1 cellular context compared by ENCODE assay signal in the genomic region with DNA sequence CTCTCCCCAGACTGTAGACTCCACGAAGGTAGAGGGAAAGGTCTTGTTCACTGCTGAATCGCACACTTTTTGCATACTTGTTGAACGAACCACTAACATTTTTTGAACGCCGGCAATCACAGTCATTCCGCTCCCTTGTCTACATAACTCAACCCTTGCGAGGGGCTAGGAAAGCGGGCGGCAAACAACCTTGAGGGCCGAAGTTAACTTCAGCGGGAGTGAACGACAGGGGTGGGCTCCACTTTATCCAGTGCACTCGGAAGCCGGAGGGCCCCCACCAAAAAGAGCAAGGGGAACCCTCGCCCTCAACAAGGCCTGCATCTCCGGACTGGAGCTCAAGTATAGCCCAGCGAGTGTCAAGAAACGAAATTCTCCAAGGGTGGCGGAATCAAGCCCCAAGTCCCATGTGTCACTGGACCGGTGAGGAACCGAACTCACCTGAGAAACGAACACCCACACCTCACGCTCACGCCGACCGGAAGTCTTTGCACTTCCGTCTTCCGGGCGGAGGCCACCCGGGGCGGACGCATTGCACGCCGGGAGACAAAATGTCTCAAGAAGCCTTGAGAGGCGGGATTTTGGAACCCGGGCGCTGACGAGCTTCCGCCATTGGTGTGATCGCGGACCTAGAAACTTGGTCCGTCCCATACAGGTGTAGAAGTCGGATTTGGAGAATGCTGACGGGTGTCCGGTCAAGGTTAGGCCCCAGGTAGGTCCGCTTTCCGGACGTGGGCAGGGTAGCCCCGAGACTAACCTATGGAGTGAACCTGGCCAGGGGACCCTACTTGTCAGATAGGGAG.
TF ChIP-seq lines count a peak whose summit lies in the region.

A gene (minus strand): TSS at position 484 of the 800 bp plus-strand sequence. CDS start 1,644 bp downstream, outside the sequence.

TF ChIP-seq in K562, 482 proteins besides CTCF, POLR2A, EP300 and RAD21 (continued from another document):
- TF ChIP-seq, protein P1, sequence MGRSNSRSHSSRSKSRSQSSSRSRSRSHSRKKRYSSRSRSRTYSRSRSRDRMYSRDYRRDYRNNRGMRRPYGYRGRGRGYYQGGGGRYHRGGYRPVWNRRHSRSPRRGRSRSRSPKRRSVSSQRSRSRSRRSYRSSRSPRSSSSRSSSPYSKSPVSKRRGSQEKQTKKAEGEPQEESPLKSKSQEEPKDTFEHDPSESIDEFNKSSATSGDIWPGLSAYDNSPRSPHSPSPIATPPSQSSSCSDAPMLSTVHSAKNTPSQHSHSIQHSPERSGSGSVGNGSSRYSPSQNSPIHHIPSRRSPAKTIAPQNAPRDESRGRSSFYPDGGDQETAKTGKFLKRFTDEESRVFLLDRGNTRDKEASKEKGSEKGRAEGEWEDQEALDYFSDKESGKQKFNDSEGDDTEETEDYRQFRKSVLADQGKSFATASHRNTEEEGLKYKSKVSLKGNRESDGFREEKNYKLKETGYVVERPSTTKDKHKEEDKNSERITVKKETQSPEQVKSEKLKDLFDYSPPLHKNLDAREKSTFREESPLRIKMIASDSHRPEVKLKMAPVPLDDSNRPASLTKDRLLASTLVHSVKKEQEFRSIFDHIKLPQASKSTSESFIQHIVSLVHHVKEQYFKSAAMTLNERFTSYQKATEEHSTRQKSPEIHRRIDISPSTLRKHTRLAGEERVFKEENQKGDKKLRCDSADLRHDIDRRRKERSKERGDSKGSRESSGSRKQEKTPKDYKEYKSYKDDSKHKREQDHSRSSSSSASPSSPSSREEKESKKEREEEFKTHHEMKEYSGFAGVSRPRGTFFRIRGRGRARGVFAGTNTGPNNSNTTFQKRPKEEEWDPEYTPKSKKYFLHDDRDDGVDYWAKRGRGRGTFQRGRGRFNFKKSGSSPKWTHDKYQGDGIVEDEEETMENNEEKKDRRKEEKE (IDR thresholded peaks at IDR 0.05; ENCODE audit: borderline replicate concordance in 1 of 2, control insufficient read depth in 1 of 2, low read depth in 2 of 2, low read length in 1 of 2): no peak
- TF ChIP-seq ASH1L (IDR thresholded peaks at IDR 0.05; ENCODE audit: borderline replicate concordance, low read depth, partially characterized antibody) (peak; percentile 77), RBM14 (IDR thresholded peaks at IDR 0.05; ENCODE audit: borderline replicate concordance, insufficient read depth, low read depth, low read length) (no peak), DDX20 (tag; IDR thresholded peaks at IDR 0.05; ENCODE audit: low read depth) (no peak), TEAD1 (CRISPR knock-in tag; IDR thresholded peaks at IDR 0.05) (0 out of 4 replicates have a peak, but pooled peaks of 1 of the 2 experiments have one; percentile 44), ZBTB17 (CRISPR knock-in tag; IDR thresholded peaks at IDR 0.05) (0 out of 2 replicates have a peak, but pooled peaks have one; percentile 45), ARHGAP35 (IDR thresholded peaks at IDR 0.05; ENCODE audit: partially characterized antibody) (no peak), ZNF668 (CRISPR knock-in tag; IDR thresholded peaks at IDR 0.05) (no peak), CSDE1 (IDR thresholded peaks at IDR 0.05) (no peak), CEBPB (tag; IDR thresholded peaks at IDR 0.05) (0 out of 2 replicates have a peak, but pooled peaks have one; percentile 44), U2AF2 (optimal IDR thresholded peaks at IDR 0.05; ENCODE audit: low read depth, low read length) (no peak), ESRRA (IDR thresholded peaks at IDR 0.05; ENCODE audit: borderline replicate concordance, low read depth) (peak; percentile 58), RBM15 (IDR thresholded peaks at IDR 0.05; ENCODE audit: insufficient read depth, low read length) (no peak), MECOM (CRISPR knock-in tag; IDR thresholded peaks at IDR 0.05) (no peak), ZNF444 (CRISPR knock-in tag; IDR thresholded peaks at IDR 0.05) (no peak), MTA3 (IDR thresholded peaks at IDR 0.05; ENCODE audit: borderline replicate concordance) (no peak), ZNF146 (CRISPR knock-in tag; IDR thresholded peaks at IDR 0.05; ENCODE audit: unreplicated experiment) (no peak), JUND (IDR thresholded peaks at IDR 0.05; ENCODE audit: borderline replicate concordance, low read depth, low read length) (peak; percentile 31; the same call in 1 of the 2 replicates), JUND (tag; IDR thresholded peaks at IDR 0.05; ENCODE audit: borderline replicate concordance, low read depth, low read length) (peak; percentile 27; the same call in 1 of the 3 replicates), ZNF57 (CRISPR knock-in tag; IDR thresholded peaks at IDR 0.05) (no peak), ETS2 (tag; IDR thresholded peaks at IDR 0.05; ENCODE audit: borderline replicate concordance, poor library complexity, severe bottlenecking) (no peak), SNRNP70 (optimal IDR thresholded peaks at IDR 0.05; ENCODE audit: low read depth, low read length) (no peak), ZNF695 (CRISPR knock-in tag; IDR thresholded peaks at IDR 0.05) (no peak), NFE2L1 (tag; IDR thresholded peaks at IDR 0.05; ENCODE audit: borderline replicate concordance, low read depth) (no peak), MCM5 (IDR thresholded peaks at IDR 0.05; ENCODE audit: low read depth) (no peak), THRAP3 (IDR thresholded peaks at IDR 0.05; ENCODE audit: borderline replicate concordance) (no peak; the same call in 1 of the 2 replicates)
- TF ChIP-seq, protein P2, sequence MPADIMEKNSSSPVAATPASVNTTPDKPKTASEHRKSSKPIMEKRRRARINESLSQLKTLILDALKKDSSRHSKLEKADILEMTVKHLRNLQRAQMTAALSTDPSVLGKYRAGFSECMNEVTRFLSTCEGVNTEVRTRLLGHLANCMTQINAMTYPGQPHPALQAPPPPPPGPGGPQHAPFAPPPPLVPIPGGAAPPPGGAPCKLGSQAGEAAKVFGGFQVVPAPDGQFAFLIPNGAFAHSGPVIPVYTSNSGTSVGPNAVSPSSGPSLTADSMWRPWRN (IDR thresholded peaks at IDR 0.05; ENCODE audit: low read depth): no peak
- TF ChIP-seq, protein P3, sequence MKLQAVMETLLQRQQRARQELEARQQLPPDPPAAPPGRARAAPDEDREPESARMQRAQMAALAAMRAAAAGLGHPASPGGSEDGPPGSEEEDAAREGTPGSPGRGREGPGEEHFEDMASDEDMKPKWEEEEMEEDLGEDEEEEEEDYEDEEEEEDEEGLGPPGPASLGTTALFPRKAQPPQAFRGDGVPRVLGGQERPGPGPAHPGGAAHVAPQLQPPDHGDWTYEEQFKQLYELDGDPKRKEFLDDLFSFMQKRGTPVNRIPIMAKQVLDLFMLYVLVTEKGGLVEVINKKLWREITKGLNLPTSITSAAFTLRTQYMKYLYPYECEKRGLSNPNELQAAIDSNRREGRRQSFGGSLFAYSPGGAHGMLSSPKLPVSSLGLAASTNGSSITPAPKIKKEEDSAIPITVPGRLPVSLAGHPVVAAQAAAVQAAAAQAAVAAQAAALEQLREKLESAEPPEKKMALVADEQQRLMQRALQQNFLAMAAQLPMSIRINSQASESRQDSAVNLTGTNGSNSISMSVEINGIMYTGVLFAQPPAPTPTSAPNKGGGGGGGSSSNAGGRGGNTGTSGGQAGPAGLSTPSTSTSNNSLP (IDR thresholded peaks at IDR 0.05; ENCODE audit: borderline replicate concordance, low read depth, low read length): no peak
- TF ChIP-seq, protein P4, sequence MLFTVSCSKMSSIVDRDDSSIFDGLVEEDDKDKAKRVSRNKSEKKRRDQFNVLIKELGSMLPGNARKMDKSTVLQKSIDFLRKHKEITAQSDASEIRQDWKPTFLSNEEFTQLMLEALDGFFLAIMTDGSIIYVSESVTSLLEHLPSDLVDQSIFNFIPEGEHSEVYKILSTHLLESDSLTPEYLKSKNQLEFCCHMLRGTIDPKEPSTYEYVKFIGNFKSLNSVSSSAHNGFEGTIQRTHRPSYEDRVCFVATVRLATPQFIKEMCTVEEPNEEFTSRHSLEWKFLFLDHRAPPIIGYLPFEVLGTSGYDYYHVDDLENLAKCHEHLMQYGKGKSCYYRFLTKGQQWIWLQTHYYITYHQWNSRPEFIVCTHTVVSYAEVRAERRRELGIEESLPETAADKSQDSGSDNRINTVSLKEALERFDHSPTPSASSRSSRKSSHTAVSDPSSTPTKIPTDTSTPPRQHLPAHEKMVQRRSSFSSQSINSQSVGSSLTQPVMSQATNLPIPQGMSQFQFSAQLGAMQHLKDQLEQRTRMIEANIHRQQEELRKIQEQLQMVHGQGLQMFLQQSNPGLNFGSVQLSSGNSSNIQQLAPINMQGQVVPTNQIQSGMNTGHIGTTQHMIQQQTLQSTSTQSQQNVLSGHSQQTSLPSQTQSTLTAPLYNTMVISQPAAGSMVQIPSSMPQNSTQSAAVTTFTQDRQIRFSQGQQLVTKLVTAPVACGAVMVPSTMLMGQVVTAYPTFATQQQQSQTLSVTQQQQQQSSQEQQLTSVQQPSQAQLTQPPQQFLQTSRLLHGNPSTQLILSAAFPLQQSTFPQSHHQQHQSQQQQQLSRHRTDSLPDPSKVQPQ (CRISPR knock-in tag; IDR thresholded peaks at IDR 0.05; ENCODE audit: borderline replicate concordance): no peak
- TF ChIP-seq, protein P5, sequence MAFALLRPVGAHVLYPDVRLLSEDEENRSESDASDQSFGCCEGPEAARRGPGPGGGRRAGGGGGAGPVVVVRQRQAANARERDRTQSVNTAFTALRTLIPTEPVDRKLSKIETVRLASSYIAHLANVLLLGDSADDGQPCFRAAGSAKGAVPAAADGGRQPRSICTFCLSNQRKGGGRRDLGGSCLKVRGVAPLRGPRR (CRISPR knock-in tag; IDR thresholded peaks at IDR 0.05): no peak
- TF ChIP-seq, protein P6, sequence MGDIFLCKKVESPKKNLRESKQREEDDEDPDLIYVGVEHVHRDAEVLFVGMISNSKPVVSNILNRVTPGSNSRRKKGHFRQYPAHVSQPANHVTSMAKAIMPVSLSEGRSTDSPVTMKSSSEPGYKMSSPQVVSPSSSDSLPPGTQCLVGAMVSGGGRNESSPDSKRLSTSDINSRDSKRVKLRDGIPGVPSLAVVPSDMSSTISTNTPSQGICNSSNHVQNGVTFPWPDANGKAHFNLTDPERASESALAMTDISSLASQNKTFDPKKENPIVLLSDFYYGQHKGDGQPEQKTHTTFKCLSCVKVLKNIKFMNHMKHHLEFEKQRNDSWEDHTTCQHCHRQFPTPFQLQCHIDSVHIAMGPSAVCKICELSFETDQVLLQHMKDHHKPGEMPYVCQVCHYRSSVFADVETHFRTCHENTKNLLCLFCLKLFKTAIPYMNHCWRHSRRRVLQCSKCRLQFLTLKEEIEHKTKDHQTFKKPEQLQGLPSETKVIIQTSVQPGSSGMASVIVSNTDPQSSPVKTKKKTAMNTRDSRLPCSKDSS (IDR thresholded peaks at IDR 0.05; ENCODE audit: low read depth, partially characterized antibody): no peak
